In genomic region chr6:961407-961930, GRCh38 we compare ENCODE assay signal across 1 cellular context.
TF ChIP-seq lines count a peak whose summit lies in the region.

No MANE protein-coding gene starts in this region.

TF ChIP-seq in HepG2, 621 proteins besides CTCF, POLR2A, EP300 and RAD21 (continued from another document):
- TF ChIP-seq NCOR1 (IDR thresholded peaks at IDR 0.05; ENCODE audit: borderline replicate concordance, low read length): no peak
- no peak for TF ChIP-seq NR2F1 (CRISPR knock-in tag; IDR thresholded peaks at IDR 0.05)
